10 cellular contexts compared by ENCODE assay signal in genomic region chr14:38646391-38646790, GRCh38.
"Had no signal": no experiment of that assay in that cellular context is flagged by ENCODE, and none has a peak within 500 bp of the region (broad histone marks: within the 10 kb centered on the region; RNA-seq: fewer than 3 reads in every experiment).

No MANE protein-coding gene starts in this region.

- H3K36me3 ChIP-seq: gastrocnemius medialis, pancreas, tibial nerve, vagina had no signal

- H3K4me1 ChIP-seq: gastrocnemius medialis, pancreas, tibial nerve, vagina had no signal

- DNase-seq: activated CD4-positive, alpha-beta T cell treated with anti-CD3 and anti-CD28 coated beads for 4 hours; activated naive CD4-positive, alpha-beta T cell treated with anti-CD3 and anti-CD28 coated beads for 36 hours; effector CD8-positive, alpha-beta T cell; gastrocnemius medialis; left ventricle myocardium superior; pancreas had no signal

- H3K9me3 ChIP-seq: gastrocnemius medialis, pancreas, tibial nerve, vagina had no signal

- H3K27me3 ChIP-seq: gastrocnemius medialis, pancreas, tibial nerve, vagina had no signal

- H3K27ac ChIP-seq: coronary artery, gastrocnemius medialis, pancreas, skin epidermis, tibial nerve, vagina had no signal

- ATAC-seq: gastrocnemius medialis, left ventricle myocardium superior, pancreas had no signal

- H3K4me3 Mint-ChIP-seq: activated naive CD4-positive, alpha-beta T cell treated with anti-CD3 and anti-CD28 coated beads for 36 hours had no signal

- H3K4me3 ChIP-seq: coronary artery, gastrocnemius medialis, pancreas, skin epidermis, tibial nerve, vagina had no signal

- H3K27ac Mint-ChIP-seq: activated naive CD4-positive, alpha-beta T cell treated with anti-CD3 and anti-CD28 coated beads for 36 hours had no signal
